2 cellular contexts compared by ENCODE assay signal in genomic region chr1:79714664-79715063, GRCh38.
TF ChIP-seq lines count a peak whose summit lies in the region.

No MANE protein-coding gene starts in this region.

TF ChIP-seq in GM23338, 12 proteins besides CTCF, POLR2A, EP300 and RAD21:
- TF ChIP-seq NANOG (IDR thresholded peaks at IDR 0.05; ENCODE audit: borderline replicate concordance), result no peak
- no peak for TF ChIP-seq EZH2phosphoT487 (IDR thresholded peaks at IDR 0.05; ENCODE audit: unreplicated experiment)
- TF ChIP-seq EZH2 (IDR thresholded peaks at IDR 0.05; ENCODE audit: low read depth, unreplicated experiment), result no peak
- no peak for TF ChIP-seq ETS1 (IDR thresholded peaks at IDR 0.05)
TF ChIP-seq in GM23338: peak in this region for 0.

TF ChIP-seq in H1, 55 proteins besides CTCF, POLR2A, EP300 and RAD21:
- no peak for TF ChIP-seq CTBP2 (IDR thresholded peaks at IDR 0.05; ENCODE audit: borderline replicate concordance, insufficient read depth, insufficient read length, low read length)
- TF ChIP-seq CREB1 (IDR thresholded peaks at IDR 0.05), result no peak
- no peak for TF ChIP-seq CBX8 (IDR thresholded peaks at IDR 0.05; ENCODE audit: borderline replicate concordance, low read depth, low read length)
- TF ChIP-seq CHD1 (IDR thresholded peaks at IDR 0.05; ENCODE audit: low read depth, low read length), result no peak
- no peak for TF ChIP-seq TAF7 (optimal IDR thresholded peaks at IDR 0.05; ENCODE audit: borderline replicate concordance, low read depth, low read length)
- no peak for TF ChIP-seq RNF2 (IDR thresholded peaks at IDR 0.05; ENCODE audit: borderline replicate concordance, low read depth, low read length, missing control alignments, poor library complexity, severe bottlenecking)
- no peak for TF ChIP-seq RFX5 (IDR thresholded peaks at IDR 0.05; ENCODE audit: borderline replicate concordance, low read depth, low read length)
- TF ChIP-seq RBBP5 (IDR thresholded peaks at IDR 0.05; ENCODE audit: borderline replicate concordance, low read depth, low read length), result no peak
- no peak for TF ChIP-seq GABPA (IDR thresholded peaks at IDR 0.05; ENCODE audit: borderline replicate concordance, insufficient read depth, low read length)
- no peak for TF ChIP-seq USF2 (IDR thresholded peaks at IDR 0.05; ENCODE audit: low read length)
TF ChIP-seq in H1: peak in this region for 0.
